Comparison of ENCODE assay signal across 9 cellular contexts in the genomic region with DNA sequence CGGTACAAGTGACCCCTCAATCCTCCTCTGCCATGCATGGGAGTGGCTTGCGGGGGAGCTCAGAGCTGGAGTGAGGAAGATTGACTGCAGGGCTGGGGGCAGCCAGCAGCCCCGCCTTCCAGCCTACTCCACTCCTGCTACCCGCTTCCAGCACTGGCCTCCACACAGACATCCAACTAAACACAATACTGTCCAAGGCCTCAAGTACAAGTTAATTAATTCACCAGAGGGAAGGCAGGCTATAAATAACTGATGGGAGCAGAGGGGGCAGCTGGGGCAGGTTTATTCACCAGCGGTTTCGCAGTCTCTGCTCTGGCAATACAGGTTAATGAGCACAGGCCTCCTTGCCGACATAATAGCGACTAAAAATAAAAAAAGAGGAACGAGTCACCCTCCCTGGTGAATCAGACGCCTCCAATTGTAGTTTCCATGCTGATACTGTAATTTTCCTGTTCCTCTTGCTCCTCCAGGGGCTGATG.
DNase-seq lines count a peak whose midpoint lies in the region; FAIRE-seq and TF ChIP-seq lines count a peak whose summit lies in the region.
"Had no signal": no experiment of that assay in that cellular context is flagged by ENCODE, and none has a peak within 500 bp of the region (broad histone marks: within the 10 kb centered on the region; RNA-seq: fewer than 3 reads in every experiment).

No MANE protein-coding gene starts in this region.

- FAIRE-seq in GM19239 (lab: Jason Lieb, UNC) (peak; percentile 73), GM12892 (lab: Jason Lieb, UNC) (no peak)

- peak overlapping the region; percentile 54 for H3K4me3 Mint-ChIP-seq in neural progenitor cell
- H3K4me3 Mint-ChIP-seq: T-helper 1 cell treated with Interleukin-12 subunit alpha and Interleukin-12 subunit beta and Interleukin-4 antibody, amounts not matched to agents 30 μg/mL and 1 μg/mL, for 36 hours had no signal

- H3K27ac Mint-ChIP-seq in neural progenitor cell: no peak overlapping the region
- H3K27ac Mint-ChIP-seq: T-helper 1 cell treated with Interleukin-12 subunit alpha and Interleukin-12 subunit beta and Interleukin-4 antibody, amounts not matched to agents 30 μg/mL and 1 μg/mL, for 36 hours had no signal

- peaks cover 10% of the 10 kb centered on the region for H3F3A ChIP-seq in neural progenitor cell (ENCODE audit: low read depth)

- H3K9me3 Mint-ChIP-seq in neural progenitor cell: peaks cover 4% of the 10 kb centered on the region
- H3K9me3 Mint-ChIP-seq: T-helper 1 cell treated with Interleukin-12 subunit alpha and Interleukin-12 subunit beta and Interleukin-4 antibody, amounts not matched to agents 30 μg/mL and 1 μg/mL, for 36 hours had no signal

- no peak overlapping the region for H2AFZ ChIP-seq in neural progenitor cell (replicated peaks)

- H3K4me1 Mint-ChIP-seq in neural progenitor cell: peaks cover 79% of the 10 kb centered on the region

- H3K27ac ChIP-seq in neural progenitor cell: no peak overlapping the region

- no peaks in the 10 kb centered on the region for H3K9me3 ChIP-seq in neural progenitor cell (ENCODE audit: low read depth)

- no peaks in the 10 kb centered on the region for H3K27me3 ChIP-seq in neural progenitor cell

- no peaks in the 10 kb centered on the region for H3K36me3 Mint-ChIP-seq in neural progenitor cell

- no peaks in the 10 kb centered on the region for H3K79me2 ChIP-seq in neural progenitor cell (ENCODE audit: low read depth)

- H3K4me3 ChIP-seq in neural progenitor cell: no peak overlapping the region

- H4K20me1 ChIP-seq in neural progenitor cell (ENCODE audit: low read depth): no peaks in the 10 kb centered on the region

- no peak for DNase-seq in GM19239 (ENCODE audit: insufficient read length, low spot score)
- DNase-seq in NCI-H510A treated with DMSO at 0.1 percent for 48 hours (lab: John Stamatoyannopoulos, UW): peak; percentile 71
- DNase-seq in astrocyte of the hippocampus (ENCODE audit: low read depth, low spot score): peak; percentile 84
- peak; percentile 68 for DNase-seq in neural progenitor cell (ENCODE audit: low spot score)
- DNase-seq in HT-29 (ENCODE audit: low spot score): no peak
- no peak for DNase-seq in NCI-H2081 treated with DMSO at 0.1 percent for 48 hours (lab: John Stamatoyannopoulos, UW)
- DNase-seq in GM12892 (ENCODE audit: insufficient read length): no peak
- DNase-seq in NCI-H1694 treated with DMSO at 0.1 percent for 48 hours (lab: John Stamatoyannopoulos, UW): no peak

- no peaks in the 10 kb centered on the region for H3K36me3 ChIP-seq in neural progenitor cell

- H3K4me1 ChIP-seq in neural progenitor cell: peaks cover 29% of the 10 kb centered on the region

- no peak for TF ChIP-seq CTCF in neural progenitor cell (IDR thresholded peaks at IDR 0.05)

- peaks cover 24% of the 10 kb centered on the region for H3K27me3 Mint-ChIP-seq in neural progenitor cell (ENCODE audit: insufficient read depth, low read depth)

- TF ChIP-seq POLR2A in GM12892 (IDR thresholded peaks at IDR 0.05; ENCODE audit: low read depth, low read length): no peak

- peak overlapping the region; percentile 48 for H3K4me2 ChIP-seq in neural progenitor cell

- H3K9ac ChIP-seq in neural progenitor cell: no peak overlapping the region

Comparison
In these comparisons a context has a peak if more than half of its experiments do, and no peak if none do; other contexts are left out.
1. DNase-seq: peak in NCI-H510A treated with DMSO at 0.1 percent for 48 hours (single experiment), astrocyte of the hippocampus (single experiment) and neural progenitor cell (single experiment); none in GM19239 (single experiment), HT-29 (single experiment), NCI-H2081 treated with DMSO at 0.1 percent for 48 hours (single experiment), GM12892 (single experiment) and NCI-H1694 treated with DMSO at 0.1 percent for 48 hours (single experiment).